ENCODE assay signal across 14 cellular contexts in the genomic region with DNA sequence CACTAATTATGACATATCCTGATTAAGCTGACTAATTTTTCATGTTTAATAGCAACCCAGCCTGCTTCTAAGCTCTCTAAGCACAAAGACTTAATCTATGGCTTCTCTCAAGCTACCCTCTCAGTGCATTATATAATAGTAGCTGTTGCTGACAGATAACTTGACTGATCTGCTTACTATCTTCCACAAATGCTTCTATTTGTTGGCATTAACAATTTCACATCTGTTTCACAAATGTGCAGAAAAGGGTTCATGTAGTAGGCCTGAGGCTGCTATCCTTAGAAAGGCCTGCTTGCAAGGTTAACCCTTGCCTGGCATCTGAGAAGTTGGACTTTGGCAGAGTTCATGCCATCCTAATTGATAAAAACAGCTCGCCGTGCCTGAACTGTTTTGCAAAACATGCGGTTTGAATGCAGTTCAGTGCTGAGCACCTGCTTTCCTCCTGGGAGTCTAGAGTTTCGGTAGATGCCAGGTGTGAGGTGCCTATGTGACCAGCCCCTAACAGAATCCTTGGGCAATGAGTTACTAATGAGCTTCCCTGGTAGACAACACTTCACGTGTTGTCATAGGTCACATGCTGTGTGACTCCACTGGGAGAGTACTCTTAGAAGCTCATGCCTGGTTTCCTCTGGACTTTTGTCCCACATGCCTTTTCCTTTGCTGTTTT.
DNase-seq lines count a peak whose midpoint lies in the region; ATAC-seq and TF ChIP-seq lines count a peak whose summit lies in the region.
"Had no signal": no experiment of that assay in that cellular context is flagged by ENCODE, and none has a peak within 500 bp of the region (broad histone marks: within the 10 kb centered on the region; RNA-seq: fewer than 3 reads in every experiment).

No MANE protein-coding gene starts in this region.

- H3K4me3 Mint-ChIP-seq in immature natural killer cell = no peak overlapping the region
- H3K4me3 Mint-ChIP-seq: B cell had no signal

- H3K36me3 ChIP-seq in OCI-LY1 (ENCODE audit: insufficient read depth, low read length) = peaks cover 29% of the 10 kb centered on the region

- no peak overlapping the region for H2AFZ ChIP-seq in OCI-LY1 (ENCODE audit: low read length)

- peak overlapping the region; percentile 40; the same call in 1 of the 2 replicates for H3K9ac ChIP-seq in OCI-LY1 (ENCODE audit: low read length)

- no peak overlapping the region for H3K4me3 ChIP-seq in OCI-LY1 (ENCODE audit: low read depth, low read length, poor library complexity, severe bottlenecking)
- H3K4me3 ChIP-seq: gastrocnemius medialis, lower lobe of right lung had no signal

- H3F3A ChIP-seq in OCI-LY1 (ENCODE audit: insufficient read depth, low read length) = no peaks in the 10 kb centered on the region

- H3K27me3 Mint-ChIP-seq in immature natural killer cell (ENCODE audit: low read depth in 3 of 3) = no peaks in the 10 kb centered on the region
- H3K27me3 Mint-ChIP-seq: B cell had no signal

- no peaks in the 10 kb centered on the region for H3K27me3 ChIP-seq in OCI-LY1 (ENCODE audit: insufficient read depth, low read length)
- H3K27me3 ChIP-seq: gastrocnemius medialis had no signal

- peaks cover 34 to 39% (median 38%) of the 10 kb centered on the region in 3 donors for H3K36me3 Mint-ChIP-seq in immature natural killer cell

- H3K9me2 ChIP-seq in OCI-LY1 (ENCODE audit: low read depth, low read length) = no peaks in the 10 kb centered on the region

- H3K4me1 Mint-ChIP-seq in immature natural killer cell = peaks cover 0 to 2% of the 10 kb centered on the region in 2 donors

- no peaks in the 10 kb centered on the region for H3K9me3 ChIP-seq in OCI-LY1 (ENCODE audit: low read length)
- H3K9me3 ChIP-seq: gastrocnemius medialis had no signal

- no peaks in the 10 kb centered on the region for H3K9me3 Mint-ChIP-seq in immature natural killer cell
- H3K9me3 Mint-ChIP-seq: activated T-helper 2 cell treated with anti-CD3 and anti-CD28 coated beads, Interferon-gamma antibody, Interleukin-2, Interleukin-4, amounts not matched to agents 10 μg/mL and 5 μg/mL and 100 μg/mL, durations not matched to agents 14 hours and 24 hours and 36 hours had no signal

- ATAC-seq in GM18502 (IDR thresholded peaks at IDR 0.05; ENCODE audit: poor library complexity, unreplicated experiment) = peak; percentile 91
- peak; percentile 78 for ATAC-seq in GM21423 (IDR thresholded peaks at IDR 0.05; ENCODE audit: unreplicated experiment)
- peak; percentile 84 for ATAC-seq in HG03175 (IDR thresholded peaks at IDR 0.05; ENCODE audit: unreplicated experiment)
- ATAC-seq: gastrocnemius medialis had no signal

- no peak for TF ChIP-seq CTCF in OCI-LY1 (IDR thresholded peaks at IDR 0.05; ENCODE audit: low read length)

- no peak for DNase-seq in immature natural killer cell
- no peak for DNase-seq in medulla oblongata (ENCODE audit: extremely low spot score)
- no peak for DNase-seq in ureter (ENCODE audit: low spot score)
- no peak for DNase-seq in NCI-H1694 treated with DMSO at 0.1 percent for 48 hours (lab: John Stamatoyannopoulos, UW)
- DNase-seq: gastrocnemius medialis, lower lobe of right lung, posterior cingulate gyrus had no signal

- no peaks in the 10 kb centered on the region for H3K79me2 ChIP-seq in OCI-LY1 (ENCODE audit: insufficient read depth, low read length)

- no peak overlapping the region for H3K27ac Mint-ChIP-seq in immature natural killer cell
- H3K27ac Mint-ChIP-seq: activated T-helper 2 cell treated with anti-CD3 and anti-CD28 coated beads, Interferon-gamma antibody, Interleukin-2, Interleukin-4, amounts not matched to agents 10 μg/mL and 5 μg/mL and 100 μg/mL, durations not matched to agents 14 hours and 24 hours and 36 hours; B cell had no signal

- H3K4me1 ChIP-seq in OCI-LY1 (ENCODE audit: insufficient read depth, low read length, severe bottlenecking) = peaks cover 34% of the 10 kb centered on the region
- H3K4me1 ChIP-seq: gastrocnemius medialis, lower lobe of right lung had no signal

- H3K27ac ChIP-seq in OCI-LY1 (ENCODE audit: low read depth, low read length, poor library complexity, severe bottlenecking) = peak overlapping the region; percentile 83
- H3K27ac ChIP-seq: gastrocnemius medialis, lower lobe of right lung, VCaP had no signal

- no peaks in the 10 kb centered on the region for H4K20me1 ChIP-seq in OCI-LY1 (ENCODE audit: insufficient read depth, low read length)

- peak overlapping the region; percentile 9; the same call in 1 of the 2 replicates for H3K4me2 ChIP-seq in OCI-LY1 (ENCODE audit: low read length)
